ENCODE assay signal across 8 cellular contexts in the genomic region with DNA sequence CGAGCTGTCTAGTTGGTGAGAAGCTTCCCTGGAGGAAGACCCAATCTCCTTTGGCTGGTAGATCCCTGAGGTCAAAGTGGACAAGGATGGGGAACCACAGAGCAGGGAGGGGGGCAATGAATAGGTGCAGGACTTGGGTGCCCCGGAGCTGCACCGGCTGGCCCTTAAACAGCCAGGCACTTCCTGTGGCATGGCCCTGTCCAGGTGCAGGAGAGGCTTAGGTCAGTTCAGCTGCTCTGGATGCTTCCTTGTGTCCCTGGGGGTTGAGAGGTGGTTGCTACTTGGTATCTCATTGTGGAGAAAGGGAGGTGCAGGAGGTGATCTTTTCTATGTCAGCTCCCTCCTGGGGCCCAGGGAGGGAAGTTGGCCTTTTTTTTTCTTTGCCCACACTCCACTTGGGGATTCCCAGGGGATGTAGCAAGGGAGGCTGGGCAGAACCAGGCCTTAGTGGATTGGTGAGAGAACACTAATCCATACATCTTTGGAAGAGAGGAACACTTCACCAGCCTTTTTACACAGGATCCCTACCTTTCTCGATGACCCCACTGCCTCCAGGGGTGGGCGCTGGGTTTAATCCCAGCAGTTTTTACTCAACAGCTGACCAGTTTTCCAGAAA. TPM values are rescaled to one million over a fixed set of nuclear protein-coding genes. Genes with fewer than 3 reads are reported as not detected.
DNase-seq lines count a peak whose midpoint lies in the region; ATAC-seq and TF ChIP-seq lines count a peak whose summit lies in the region.

No MANE protein-coding gene starts in this region.

- H3K9me2 ChIP-seq in SK-N-SH (no peaks in the 10 kb centered on the region), MM.1S (replicated peaks; ENCODE audit: insufficient read depth, low read length) (no peaks in the 10 kb centered on the region)

- peak overlapping the region; percentile 83 to 93; a peak in 2 of 4 replicates for H3K4me3 ChIP-seq in SK-N-SH (ENCODE audit: low read depth in 2 of 2, low read length in 1 of 2)
- H3K4me3 ChIP-seq in MM.1S (ENCODE audit: low read length): peak overlapping the region; percentile 97

- TF ChIP-seq CTCF in SK-N-SH (IDR thresholded peaks at IDR 0.05) (no peak), MM.1S (IDR thresholded peaks at IDR 0.05; ENCODE audit: low read length) (no peak)

- DNase-seq in SK-N-SH (peak; percentile 16), MM.1S (no peak), cerebellar cortex (ENCODE audit: low spot score) (peak; percentile 8), retina (peak; percentile 13), MV-4-11 (lab: John Stamatoyannopoulos, UW) (no peak), medulla oblongata (ENCODE audit: extremely low spot score) (no peak), SKM-1 (lab: John Stamatoyannopoulos, UW; ENCODE audit: unreplicated experiment) (no peak)

- H3K4me1 ChIP-seq in SK-N-SH (ENCODE audit: control insufficient read depth in 1 of 2, insufficient read depth in 2 of 2, low read depth in 1 of 2, low read length in 1 of 2) (peaks cover 13 to 20% of the 10 kb centered on the region in 2 experiments; a peak in 3 of 4 replicates), MM.1S (ENCODE audit: low read length) (peaks cover 23% of the 10 kb centered on the region)

- WGBS in SK-N-SH (ENCODE audit: low lambda C conversion rate): 67% methylated on average over 3 of the region's 5 CpGs

- H3F3A ChIP-seq in SK-N-SH (replicated peaks; ENCODE audit: insufficient read depth) (peaks cover 28% of the 10 kb centered on the region), MM.1S (ENCODE audit: insufficient read depth, low read length) (peaks cover 10% of the 10 kb centered on the region; the same call in 1 of the 2 replicates)

- ATAC-seq in SK-N-SH treated with all-trans-retinoic acid at 6 μM for 48 hours: no peak

- H3K79me2 ChIP-seq in SK-N-SH (ENCODE audit: insufficient read depth) (peaks cover 36% of the 10 kb centered on the region), MM.1S (ENCODE audit: low read length) (peaks cover 17% of the 10 kb centered on the region)

- H3K27me3 ChIP-seq in SK-N-SH (ENCODE audit: insufficient read depth) (no peaks in the 10 kb centered on the region), MM.1S (replicated peaks; ENCODE audit: insufficient read depth, low read length) (no peaks in the 10 kb centered on the region)

- H3K36me3 ChIP-seq in SK-N-SH (replicated peaks in 1 of 2; ENCODE audit: control insufficient read depth in 1 of 2, insufficient read depth in 2 of 2, low read length in 1 of 2) (peaks cover 30 to 38% of the 10 kb centered on the region in 2 experiments), MM.1S (replicated peaks; ENCODE audit: insufficient read depth, low read length) (no peaks in the 10 kb centered on the region)

- POLR2A ChIA-PET in SK-N-SH (lab: Yijun Ruan, JAX): interaction anchor here (0.9 to 1.8 kb wide), 5 partner anchors 13 to 228 kb away, joined by 3 to 7 read pairs (median 4); partner anchors contain the start of genes KDM4A and PTPRF

- TF ChIP-seq EP300 in SK-N-SH (IDR thresholded peaks at IDR 0.05; ENCODE audit: borderline replicate concordance in 1 of 2, low read depth in 1 of 2, low read length in 1 of 2): no peak

- H3K4me2 ChIP-seq in SK-N-SH (peak overlapping the region; percentile 94), MM.1S (ENCODE audit: low read depth, low read length) (peak overlapping the region; percentile 74)

- TF ChIP-seq RAD21 in SK-N-SH (IDR thresholded peaks at IDR 0.05; ENCODE audit: low read length): no peak

- no peaks in the 10 kb centered on the region for H3K9me3 ChIP-seq in SK-N-SH
- no peaks in the 10 kb centered on the region for H3K9me3 ChIP-seq in MM.1S (replicated peaks; ENCODE audit: insufficient read depth, low read length)

- H3K27ac ChIP-seq in SK-N-SH (ENCODE audit: low read depth in 2 of 2, low read length in 1 of 2) (peak overlapping the region in 1 of 2 experiments; percentile 73; a peak in 2 of 4 replicates), MM.1S (ENCODE audit: low read length) (no peak overlapping the region)

- H3K9ac ChIP-seq in SK-N-SH (peak overlapping the region; percentile 75; the same call in 1 of the 2 replicates), MM.1S (ENCODE audit: low read length) (peak overlapping the region; percentile 56; the same call in 1 of the 2 replicates)

- no peak overlapping the region for H2AFZ ChIP-seq in SK-N-SH (ENCODE audit: low read depth)
- peak overlapping the region; percentile 88; the same call in 1 of the 2 replicates for H2AFZ ChIP-seq in MM.1S (ENCODE audit: low read length)

- CTCF ChIA-PET in SK-N-SH (lab: Yijun Ruan, JAX): interaction anchor here (1.4 to 2.1 kb wide), 5 partner anchors 58 to 287 kb away, joined by 3 to 12 read pairs (median 4); partner anchors contain the start of gene IPO13

- H4K20me1 ChIP-seq in SK-N-SH (ENCODE audit: insufficient read depth) (no peaks in the 10 kb centered on the region), MM.1S (ENCODE audit: insufficient read depth, low read length) (no peaks in the 10 kb centered on the region)

TF ChIP-seq in SK-N-SH, 30 proteins besides CTCF, POLR2A, EP300 and RAD21:
- no peak for TF ChIP-seq TCF12 (IDR thresholded peaks at IDR 0.05)
- TF ChIP-seq RFX5 (IDR thresholded peaks at IDR 0.05; ENCODE audit: low read length): no peak
- TF ChIP-seq JUND (IDR thresholded peaks at IDR 0.05): no peak
- TF ChIP-seq POLR2AphosphoS5 (IDR thresholded peaks at IDR 0.05; ENCODE audit: low read depth, low read length): no peak
- no peak for TF ChIP-seq SIN3A (IDR thresholded peaks at IDR 0.05; ENCODE audit: borderline replicate concordance, low read depth, low read length)
- no peak for TF ChIP-seq SMC3 (IDR thresholded peaks at IDR 0.05; ENCODE audit: low read depth, low read length)
- TF ChIP-seq NRF1 (IDR thresholded peaks at IDR 0.05; ENCODE audit: low read depth, low read length): no peak
- TF ChIP-seq TEAD4 (IDR thresholded peaks at IDR 0.05; ENCODE audit: borderline replicate concordance, insufficient read depth): no peak
- no peak for TF ChIP-seq GATA2 (CRISPR knock-in tag; IDR thresholded peaks at IDR 0.05)
- no peak for TF ChIP-seq EZH2phosphoT487 (IDR thresholded peaks at IDR 0.05; ENCODE audit: borderline replicate concordance, low read depth)
- no peak for TF ChIP-seq RXRA (IDR thresholded peaks at IDR 0.05; ENCODE audit: borderline replicate concordance, low read depth)
- TF ChIP-seq, protein P1, sequence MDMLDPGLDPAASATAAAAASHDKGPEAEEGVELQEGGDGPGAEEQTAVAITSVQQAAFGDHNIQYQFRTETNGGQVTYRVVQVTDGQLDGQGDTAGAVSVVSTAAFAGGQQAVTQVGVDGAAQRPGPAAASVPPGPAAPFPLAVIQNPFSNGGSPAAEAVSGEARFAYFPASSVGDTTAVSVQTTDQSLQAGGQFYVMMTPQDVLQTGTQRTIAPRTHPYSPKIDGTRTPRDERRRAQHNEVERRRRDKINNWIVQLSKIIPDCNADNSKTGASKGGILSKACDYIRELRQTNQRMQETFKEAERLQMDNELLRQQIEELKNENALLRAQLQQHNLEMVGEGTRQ (IDR thresholded peaks at IDR 0.05; ENCODE audit: borderline replicate concordance, low read depth, low read length): no peak
- TF ChIP-seq MEF2A (IDR thresholded peaks at IDR 0.05; ENCODE audit: borderline replicate concordance, low read depth): no peak
- TF ChIP-seq CHD2 (IDR thresholded peaks at IDR 0.05; ENCODE audit: low read length, partially characterized antibody): no peak

TF ChIP-seq in SK-N-SH treated with all-trans-retinoic acid at 6 μM for 48 hours, 23 proteins besides CTCF, POLR2A, EP300 and RAD21:
- no peak for TF ChIP-seq ZC3H10 (CRISPR knock-in tag; IDR thresholded peaks at IDR 0.05)
- TF ChIP-seq CREB5 (CRISPR knock-in tag; IDR thresholded peaks at IDR 0.05; ENCODE audit: low read depth): no peak
- no peak for TF ChIP-seq CSDC2 (CRISPR knock-in tag; IDR thresholded peaks at IDR 0.05)
- no peak for TF ChIP-seq ARNTL (CRISPR knock-in tag; IDR thresholded peaks at IDR 0.05; ENCODE audit: borderline replicate concordance, low read depth)

RNA-seq across cellular contexts. Expression of gene ST3GAL3, which starts 1.2 kb away (rescaled TPM):
- polyA plus RNA-seq in SK-N-SH (2012; rRNA removed): 15.3 and 20.6 TPM in 2 replicates
- 12.3 and 17.6 TPM in 2 replicates for polyA plus RNA-seq in SK-N-SH (2012; cell fraction: cytosol; rRNA removed)
- polyA plus RNA-seq in SK-N-SH (2012; cell fraction: nucleus; rRNA removed): 38.8 and 48.1 TPM in 2 replicates

RNA-seq across cellular contexts. Expression of gene KDM4A, which starts 56.1 kb away (rescaled TPM):
- 21.4 and 27.7 TPM in 2 replicates for polyA plus RNA-seq in SK-N-SH (2012; rRNA removed)
- 22.2 and 23.4 TPM in 2 replicates for polyA plus RNA-seq in SK-N-SH (2012; cell fraction: cytosol; rRNA removed)
- polyA plus RNA-seq in SK-N-SH (2012; cell fraction: nucleus; rRNA removed): 23.2 and 33.8 TPM in 2 replicates

Comparison
In these comparisons a context has a peak if more than half of its experiments do, and no peak if none do; other contexts are left out.
1. DNase-seq: peak in SK-N-SH (single experiment), cerebellar cortex (single experiment) and retina (single experiment); none in MM.1S (single experiment), MV-4-11 (single experiment), medulla oblongata (single experiment) and SKM-1 (single experiment).